Comparison of ENCODE assay signal across 9 cellular contexts in the genomic region with DNA sequence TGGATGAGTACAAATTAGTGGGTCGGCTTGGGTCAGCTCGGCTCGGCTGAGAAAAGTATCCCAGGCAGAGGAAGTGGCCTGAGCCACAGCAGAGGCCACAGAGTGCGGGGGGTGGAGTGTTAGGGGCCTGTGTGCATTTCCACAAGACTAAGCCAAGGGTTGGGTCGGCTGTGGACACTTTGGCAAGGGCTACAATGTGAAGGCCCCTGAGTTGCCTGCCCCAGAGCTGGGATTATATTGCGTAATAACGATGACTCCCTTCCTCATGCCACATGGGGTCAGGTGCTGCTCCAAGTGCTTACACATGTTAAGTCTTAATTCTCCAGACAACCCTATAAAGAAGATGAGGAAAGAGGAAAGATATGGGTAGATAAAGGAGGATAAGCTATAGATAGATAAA. TPM values are rescaled to one million over a fixed set of nuclear protein-coding genes. Genes with fewer than 3 reads are reported as not detected.
DNase-seq lines count a peak whose midpoint lies in the region; ATAC-seq and TF ChIP-seq lines count a peak whose summit lies in the region.
"Had no signal": no experiment of that assay in that cellular context is flagged by ENCODE, and none has a peak within 500 bp of the region (broad histone marks: within the 10 kb centered on the region; RNA-seq: fewer than 3 reads in every experiment).

No MANE protein-coding gene starts in this region.

- intact Hi-C loops in natural killer cell (cut with micrococcal nuclease), result loop anchor here (10.0 kb wide), 1 partner anchor 1648 kb away; no protein-coding TSS in a partner anchor

- no peaks in the 10 kb centered on the region for H3K9me3 Mint-ChIP-seq in natural killer cell

- no peaks in the 10 kb centered on the region for H3K27me3 ChIP-seq in MG63

- H3K36me3 Mint-ChIP-seq in natural killer cell, result peaks cover 8% of the 10 kb centered on the region

- no peak overlapping the region for H3K4me3 ChIP-seq in MG63
- H3K4me3 ChIP-seq in cardiac fibroblast (replicated peaks in 1 of 2; ENCODE audit: low read depth in 2 of 2, low read length in 2 of 2), result no peak overlapping the region
- H3K4me3 ChIP-seq: smooth muscle cell had no signal

- ATAC-seq in natural killer cell, result no peak
- no peak for ATAC-seq in GM19467 (IDR thresholded peaks at IDR 0.05; ENCODE audit: unreplicated experiment)
- no peak for ATAC-seq in HG03571 (IDR thresholded peaks at IDR 0.05; ENCODE audit: unreplicated experiment)
- no peak for ATAC-seq in GM19351 (IDR thresholded peaks at IDR 0.05; ENCODE audit: unreplicated experiment)

- peak overlapping the region; percentile 83 for H3K4me3 Mint-ChIP-seq in natural killer cell

- H3K27me3 Mint-ChIP-seq in natural killer cell (ENCODE audit: low read depth in 2 of 2), result no peaks in the 10 kb centered on the region

- no peaks in the 10 kb centered on the region for H3K9me3 ChIP-seq in MG63

- no peaks in the 10 kb centered on the region for H3K36me3 ChIP-seq in MG63

- H3K4me1 Mint-ChIP-seq in natural killer cell, result peaks cover 94 to 96% of the 10 kb centered on the region in 2 donors

- TF ChIP-seq CTCF in cardiac fibroblast (IDR thresholded peaks at IDR 0.05; ENCODE audit: low read depth, low read length), result no peak
- TF ChIP-seq CTCF in natural killer cell (IDR thresholded peaks at IDR 0.05), result no peak

- DNase-seq in AML-193 (lab: John Stamatoyannopoulos, UW), result peak; percentile 69 to 72
- DNase-seq in MG63, result peak; percentile 50
- peak; percentile 80 to 83 for DNase-seq in cardiac fibroblast (ENCODE audit: low read depth in 2 of 2)
- no peak for DNase-seq in natural killer cell
- DNase-seq in germinal center (ENCODE audit: low spot score), result no peak

- H3K27ac Mint-ChIP-seq in natural killer cell, result peak overlapping the region; percentile 93

RNA-seq across cellular contexts. Expression of a gene that starts 11.4 kb away (rescaled TPM):
- total RNA-seq in MG63 (2014; rRNA removed; shearing (Covaris generic); ENCODE audit: low replicate concordance), result 17.3 and 17.9 TPM in 2 replicates
- total RNA-seq in natural killer cell, result 1,000 to 10,000 TPM in 1 of 3 donors, 100 to 1,000 TPM in 2; 882 to 1,108 (median 986) TPM

Comparison
In these comparisons a context has a peak if more than half of its experiments do, and no peak if none do; other contexts are left out.
1. DNase-seq: peak in AML-193 (2 of 2), MG63 (single experiment) and cardiac fibroblast (2 of 2); none in natural killer cell (single experiment) and germinal center (single experiment).
2. RNA of a gene that starts 11.4 kb away (total RNA-seq): 882 to 1,108 TPM in natural killer cell; 17.3 to 17.9 TPM in MG63; every median in the first group is over 10 times any median in the second.